ENCODE assay signal across 8 cellular contexts in genomic region chr1:36321119-36321951, GRCh38. TPM values are rescaled to one million over a fixed set of nuclear protein-coding genes. Genes with fewer than 3 reads are reported as not detected.
DNase-seq lines count a peak whose midpoint lies in the region; ATAC-seq, FAIRE-seq and TF ChIP-seq lines count a peak whose summit lies in the region.

No MANE protein-coding gene starts in this region.

- peak; percentile 97 for DNase-seq in GM04504 (ENCODE audit: low read depth)
- peak; percentile 91 for DNase-seq in SK-N-SH
- DNase-seq in mucosa of gallbladder (ENCODE audit: low spot score): peak; percentile 61
- DNase-seq in uterus: peak; percentile 93 to 94
- no peak for DNase-seq in inferior parietal cortex (ENCODE audit: extremely low spot score)

- POLR2A ChIA-PET in SK-N-SH (lab: Yijun Ruan, JAX): interaction anchor here (0.9 kb wide), 1 partner anchor 64 kb away, joined by 3 read pairs; the partner anchor contains the start of gene STK40

- TF ChIP-seq POLR2A in uterus (IDR thresholded peaks at IDR 0.05): peak; percentile 4 to 32

- 0 out of 2 replicates have a peak, but pooled peaks cover 3% of the 10 kb centered on the region for H4K20me1 ChIP-seq in SK-N-SH (ENCODE audit: insufficient read depth)

- peak overlapping the region; percentile 28; the same call in 1 of the 2 replicates for H3K4me2 ChIP-seq in SK-N-SH

- 76% methylated on average over 33 of the region's 59 CpGs for WGBS in SK-N-SH (ENCODE audit: low lambda C conversion rate)

- H3K79me2 ChIP-seq in SK-N-SH (ENCODE audit: insufficient read depth): peaks cover 18% of the 10 kb centered on the region; the same call in 1 of the 2 replicates

- no peak for TF ChIP-seq RAD21 in SK-N-SH (IDR thresholded peaks at IDR 0.05; ENCODE audit: low read length)

- no peak for ATAC-seq in GM19467 (IDR thresholded peaks at IDR 0.05; ENCODE audit: unreplicated experiment)
- ATAC-seq in HG02588 (IDR thresholded peaks at IDR 0.05; ENCODE audit: unreplicated experiment): no peak

- intact Hi-C loops in uterus (cut with DNase I; ENCODE audit: low total_unique reads): no loop called here

- peaks cover 0 to 6% of the 10 kb centered on the region in 2 experiments for H3K36me3 ChIP-seq in SK-N-SH (replicated peaks in 1 of 2; ENCODE audit: control insufficient read depth in 1 of 2, insufficient read depth in 2 of 2, low read length in 1 of 2)
- no peaks in the 10 kb centered on the region for H3K36me3 ChIP-seq in uterus

- H3K4me1 ChIP-seq in SK-N-SH (ENCODE audit: control insufficient read depth in 1 of 2, insufficient read depth in 2 of 2, low read depth in 1 of 2, low read length in 1 of 2) (peaks cover 9 to 24% of the 10 kb centered on the region in 2 experiments; a peak in 1 of 4 replicates), uterus (peaks cover 8 to 12% of the 10 kb centered on the region in 2 donors)

- H3K27ac ChIP-seq in SK-N-SH (ENCODE audit: low read depth in 2 of 2, low read length in 1 of 2): peak overlapping the region; percentile 20 to 24; a peak in 2 of 4 replicates
- peak overlapping the region; percentile 94 to 97 for H3K27ac ChIP-seq in uterus

- H3K9me2 ChIP-seq in SK-N-SH: no peaks in the 10 kb centered on the region

- peaks cover 5% of the 10 kb centered on the region for H3F3A ChIP-seq in SK-N-SH (replicated peaks; ENCODE audit: insufficient read depth)

- TF ChIP-seq EP300 in SK-N-SH (IDR thresholded peaks at IDR 0.05; ENCODE audit: borderline replicate concordance in 1 of 2, low read depth in 1 of 2, low read length in 1 of 2): no peak

- CTCF ChIA-PET in SK-N-SH (lab: Yijun Ruan, JAX): interaction anchor here (1.4 to 2.1 kb wide), 2 partner anchors 48 to 171 kb away, joined by 8 read pairs; partner anchors contain the start of gene TRAPPC3

- FAIRE-seq in endometrium (lab: Jason Lieb, UNC): peak; percentile 94

- no peak overlapping the region for H3K9ac ChIP-seq in SK-N-SH

- H3K9me3 ChIP-seq in SK-N-SH (no peaks in the 10 kb centered on the region), uterus (no peaks in the 10 kb centered on the region)

- H2AFZ ChIP-seq in SK-N-SH (ENCODE audit: low read depth): no peak overlapping the region

- TF ChIP-seq CTCF in SK-N-SH (IDR thresholded peaks at IDR 0.05): no peak
- no peak for TF ChIP-seq CTCF in uterus (IDR thresholded peaks at IDR 0.05)

- H3K27me3 ChIP-seq in SK-N-SH (ENCODE audit: insufficient read depth): no peaks in the 10 kb centered on the region
- no peaks in the 10 kb centered on the region for H3K27me3 ChIP-seq in uterus

- H3K4me3 ChIP-seq in SK-N-SH (ENCODE audit: low read depth in 2 of 2, low read length in 1 of 2): no peak overlapping the region
- peak overlapping the region; percentile 68 to 72 for H3K4me3 ChIP-seq in uterus

TF ChIP-seq in SK-N-SH, 30 proteins besides CTCF, POLR2A, EP300 and RAD21 (continues in another document):
- no peak for TF ChIP-seq USF1 (IDR thresholded peaks at IDR 0.05; ENCODE audit: borderline replicate concordance, low read depth)
- TF ChIP-seq EZH2phosphoT487 (IDR thresholded peaks at IDR 0.05; ENCODE audit: borderline replicate concordance, low read depth): no peak
- TF ChIP-seq MEF2A (IDR thresholded peaks at IDR 0.05; ENCODE audit: borderline replicate concordance, low read depth): peak; percentile 52; the same call in 1 of the 2 replicates
- no peak for TF ChIP-seq FOSL2 (IDR thresholded peaks at IDR 0.05; ENCODE audit: borderline replicate concordance, low read depth)
- TF ChIP-seq GABPA (IDR thresholded peaks at IDR 0.05; ENCODE audit: low read depth): no peak
- TF ChIP-seq TCF12 (IDR thresholded peaks at IDR 0.05): peak; percentile 70; the same call in 1 of the 2 replicates
- 0 out of 2 replicates have a peak, but pooled peaks have one; percentile 38 for TF ChIP-seq FOXJ3 (CRISPR knock-in tag; IDR thresholded peaks at IDR 0.05)
- TF ChIP-seq RFX5 (IDR thresholded peaks at IDR 0.05; ENCODE audit: low read length): no peak
- TF ChIP-seq RXRA (IDR thresholded peaks at IDR 0.05; ENCODE audit: borderline replicate concordance, low read depth): no peak
- no peak for TF ChIP-seq SIN3A (IDR thresholded peaks at IDR 0.05; ENCODE audit: borderline replicate concordance, low read depth, low read length)
- TF ChIP-seq NFIC (IDR thresholded peaks at IDR 0.05; ENCODE audit: borderline replicate concordance): no peak
- TF ChIP-seq MAX (IDR thresholded peaks at IDR 0.05; ENCODE audit: low read depth): 0 out of 2 replicates have a peak, but pooled peaks have one; percentile 28
- no peak; the same call in 1 of the 2 replicates for TF ChIP-seq RCOR1 (IDR thresholded peaks at IDR 0.05; ENCODE audit: low read length)
- TF ChIP-seq ZBTB33 (IDR thresholded peaks at IDR 0.05; ENCODE audit: borderline replicate concordance, low read depth): no peak
- no peak for TF ChIP-seq JUND (IDR thresholded peaks at IDR 0.05)
- TF ChIP-seq NRF1 (IDR thresholded peaks at IDR 0.05; ENCODE audit: low read depth, low read length): no peak
- no peak for TF ChIP-seq REST (IDR thresholded peaks at IDR 0.05; ENCODE audit: low read depth, low read length)
- TF ChIP-seq, protein P1, sequence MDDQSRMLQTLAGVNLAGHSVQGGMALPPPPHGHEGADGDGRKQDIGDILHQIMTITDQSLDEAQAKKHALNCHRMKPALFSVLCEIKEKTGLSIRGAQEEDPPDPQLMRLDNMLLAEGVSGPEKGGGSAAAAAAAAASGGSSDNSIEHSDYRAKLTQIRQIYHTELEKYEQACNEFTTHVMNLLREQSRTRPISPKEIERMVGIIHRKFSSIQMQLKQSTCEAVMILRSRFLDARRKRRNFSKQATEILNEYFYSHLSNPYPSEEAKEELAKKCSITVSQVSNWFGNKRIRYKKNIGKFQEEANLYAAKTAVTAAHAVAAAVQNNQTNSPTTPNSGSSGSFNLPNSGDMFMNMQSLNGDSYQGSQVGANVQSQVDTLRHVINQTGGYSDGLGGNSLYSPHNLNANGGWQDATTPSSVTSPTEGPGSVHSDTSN (IDR thresholded peaks at IDR 0.05): no peak
- peak; percentile 41; the same call in 1 of the 2 replicates for TF ChIP-seq POLR2AphosphoS5 (IDR thresholded peaks at IDR 0.05; ENCODE audit: low read depth, low read length)

RNA-seq across cellular contexts. Expression of gene EVA1B, which starts 2.1 kb away (rescaled TPM):
- polyA plus RNA-seq in SK-N-SH (2012; rRNA removed): 34.1 and 38.9 TPM in 2 replicates
- polyA plus RNA-seq in SK-N-SH (2012; cell fraction: cytosol; rRNA removed): 18.8 and 34.7 TPM in 2 replicates
- polyA plus RNA-seq in SK-N-SH (2012; cell fraction: nucleus; rRNA removed): 15.4 and 32.2 TPM in 2 replicates
- total RNA-seq in mucosa of gallbladder: 30.3 TPM
- total RNA-seq in uterus: 100 to 1,000 TPM in 1 of 4 donors, 10 to 100 TPM in 3; 20.9 to 122 (median 62.4) TPM

RNA-seq across cellular contexts. Expression of gene SH3D21, which starts 15.2 kb away (rescaled TPM):
- 1.6 and 1.8 TPM in 2 replicates for polyA plus RNA-seq in SK-N-SH (2012; rRNA removed)
- 0.18 and 0.41 TPM in 2 replicates for polyA plus RNA-seq in SK-N-SH (2012; cell fraction: cytosol; rRNA removed)
- 11.4 and 16.6 TPM in 2 replicates for polyA plus RNA-seq in SK-N-SH (2012; cell fraction: nucleus; rRNA removed)
- total RNA-seq in mucosa of gallbladder (12.1 TPM), uterus (10 to 100 TPM in 2 of 4 donors, not detected in 2; 11.3 to 11.8 TPM)

Comparison
In these comparisons a context has a peak if more than half of its experiments do, and no peak if none do; other contexts are left out.
1. H3K4me3 ChIP-seq: peak in uterus (2 of 2); none in SK-N-SH (0 of 2).